In genomic region chr5:16619136-16619535, GRCh38 we compare ENCODE assay signal across 22 cellular contexts.
"Had no signal": no experiment of that assay in that cellular context is flagged by ENCODE, and none has a peak within 500 bp of the region (broad histone marks: within the 10 kb centered on the region; RNA-seq: fewer than 3 reads in every experiment).

No MANE protein-coding gene starts in this region.

- DNase-seq: activated CD4-positive, alpha-beta T cell treated with anti-CD3 and anti-CD28 coated beads for 1 hour; activated CD4-positive, alpha-beta T cell treated with anti-CD3 and anti-CD28 coated beads, Interleukin-2, amount 50 U/mL, for 48 hours; activated T-cell treated with anti-CD3 and anti-CD28 coated beads for 4 hours; amniotic stem cell; dorsolateral prefrontal cortex; hypothalamus; islet precursor cell; occipital lobe; posterior cingulate gyrus; retina; stimulated activated CD4-positive, alpha-beta T cell treated with anti-CD3 and anti-CD28 coated beads, Interleukin-12 subunit alpha, Interleukin-12 subunit beta, amount 100 ng/mL, for 4 hours; stimulated activated CD4-positive, alpha-beta T cell treated with anti-CD3 and anti-CD28 coated beads, Interleukin-1b, Interleukin-23, amount 100 ng/mL, for 48 hours; stimulated activated naive CD8-positive, alpha-beta T cell treated with anti-CD3 and anti-CD28 coated beads, Interleukin-15, Interleukin-2, amounts not matched to agents 100 U/mL and 50 U/mL, for 24 hours; substantia nigra; T-helper 2 cell; tibial artery; WERI-Rb-1 had no signal

- ATAC-seq: left lobe of liver; stimulated activated naive CD8-positive, alpha-beta T cell treated with anti-CD3 and anti-CD28 coated beads, Interleukin-15, Interleukin-2, amounts not matched to agents 100 U/mL and 50 U/mL, for 24 hours had no signal

- H3K27ac Mint-ChIP-seq: activated naive CD8-positive, alpha-beta T cell; activated T-helper 1 cell treated with anti-CD3 and anti-CD28 coated beads, Interleukin-12 subunit alpha, Interleukin-12 subunit beta, Interleukin-2, Interleukin-4 antibody, amounts not matched to agents 30 ng/mL and 10 ng/mL and 1 ng/mL, durations not matched to agents 14 hours and 24 hours and 36 hours had no signal

- H3K27me3 Mint-ChIP-seq: activated naive CD8-positive, alpha-beta T cell had no signal

- H3K36me3 ChIP-seq: cardiac muscle cell, tibial artery, WERI-Rb-1 had no signal

- H3K4me3 ChIP-seq: cardiac muscle cell, dorsolateral prefrontal cortex, lung, tibial artery had no signal

- H3K36me3 Mint-ChIP-seq: activated naive CD8-positive, alpha-beta T cell had no signal

- H3K9me3 ChIP-seq: tibial artery had no signal

- H3K9me3 Mint-ChIP-seq: activated T-helper 1 cell treated with anti-CD3 and anti-CD28 coated beads, Interleukin-12 subunit alpha, Interleukin-12 subunit beta, Interleukin-2, Interleukin-4 antibody, amounts not matched to agents 30 ng/mL and 10 ng/mL and 1 ng/mL, durations not matched to agents 14 hours and 24 hours and 36 hours had no signal

- H3K4me3 Mint-ChIP-seq: activated naive CD8-positive, alpha-beta T cell; activated T-helper 1 cell treated with anti-CD3 and anti-CD28 coated beads, Interleukin-12 subunit alpha, Interleukin-12 subunit beta, Interleukin-2, Interleukin-4 antibody, amounts not matched to agents 30 ng/mL and 10 ng/mL and 1 ng/mL, durations not matched to agents 14 hours and 24 hours and 36 hours had no signal

- H3K27me3 ChIP-seq: dorsolateral prefrontal cortex had no signal

- H3K27ac ChIP-seq: cardiac muscle cell, tibial artery, WERI-Rb-1 had no signal
